Comparison of ENCODE assay signal across 8 cellular contexts in genomic region chr2:47906261-47907096, GRCh38. TPM values are rescaled to one million over a fixed set of nuclear protein-coding genes. Genes with fewer than 3 reads are reported as not detected.
DNase-seq lines count a peak whose midpoint lies in the region; ATAC-seq and TF ChIP-seq lines count a peak whose summit lies in the region.

Gene FBXO11 (minus strand): TSS chr2:47906498. CDS start chr2:47905720, 778 bp downstream.

- H3K27me3 Mint-ChIP-seq in nephron progenitor cell (ENCODE audit: low read depth, poor library complexity) = peaks cover 3% of the 10 kb centered on the region
- H3K27me3 Mint-ChIP-seq in stimulated activated naive CD8-positive, alpha-beta T cell treated with anti-CD3 and anti-CD28 coated beads, Interleukin-15, amount 100 ng/mL, for 72 hours = no peaks in the 10 kb centered on the region

- peaks cover 36% of the 10 kb centered on the region for H3K4me1 Mint-ChIP-seq in nephron progenitor cell
- peaks cover 25% of the 10 kb centered on the region for H3K4me1 Mint-ChIP-seq in stimulated activated naive CD8-positive, alpha-beta T cell treated with anti-CD3 and anti-CD28 coated beads, Interleukin-15, amount 100 ng/mL, for 72 hours

- peak; percentile 93 for DNase-seq in GDM1 (lab: John Stamatoyannopoulos, UW)
- peak; percentile 95 to 97 for DNase-seq in HAP-1 (ENCODE audit: low spot score in 2 of 2)
- peak; percentile 98 for DNase-seq in MG63
- peak; percentile 89 for DNase-seq in SHP77 treated with DMSO at 0.1 percent for 48 hours (lab: John Stamatoyannopoulos, UW)
- DNase-seq in activated effector memory CD4-positive, alpha-beta T cell treated with anti-CD3 and anti-CD28 coated beads, Interleukin-2, amount 50 U/mL, for 16 hours = peak; percentile 98
- DNase-seq in fibroblast of the conjunctiva (ENCODE audit: low read depth) = peak; percentile 99
- DNase-seq in nephron progenitor cell = peak; percentile 84
- DNase-seq in stimulated activated naive CD8-positive, alpha-beta T cell treated with anti-CD3 and anti-CD28 coated beads, Interleukin-15, amount 100 ng/mL, for 72 hours = peak; percentile 96 to 98

- H3K4me3 ChIP-seq in HAP-1 = peak within 1 kb of the TSS; percentile 72
- peak within 1 kb of the TSS; percentile 79 for H3K4me3 ChIP-seq in MG63

- H3K9me3 ChIP-seq in HAP-1 (no peaks in the 10 kb centered on the region), MG63 (no peaks in the 10 kb centered on the region)

- H3K36me3 ChIP-seq in HAP-1 (replicated peaks) = no peaks in the 10 kb centered on the region
- H3K36me3 ChIP-seq in MG63 = no peaks in the 10 kb centered on the region

- in situ Hi-C loops in HAP-1 (cut with MboI; ENCODE audit: low sequenced_read_pairs) = no loop called here

- ATAC-seq in stimulated activated naive CD8-positive, alpha-beta T cell treated with anti-CD3 and anti-CD28 coated beads, Interleukin-15, amount 100 ng/mL, for 72 hours = peak; percentile 90

- peaks cover 3% of the 10 kb centered on the region; the same call in 1 of the 2 replicates for H3K4me1 ChIP-seq in HAP-1

- no peaks in the 10 kb centered on the region for H3K9me3 Mint-ChIP-seq in nephron progenitor cell
- H3K9me3 Mint-ChIP-seq in stimulated activated naive CD8-positive, alpha-beta T cell treated with anti-CD3 and anti-CD28 coated beads, Interleukin-15, amount 100 ng/mL, for 72 hours = no peaks in the 10 kb centered on the region

- peak within 1 kb of the TSS; percentile 87 for H3K4me3 Mint-ChIP-seq in nephron progenitor cell
- peak within 1 kb of the TSS; percentile 92 to 93 for H3K4me3 Mint-ChIP-seq in stimulated activated naive CD8-positive, alpha-beta T cell treated with anti-CD3 and anti-CD28 coated beads, Interleukin-15, amount 100 ng/mL, for 72 hours

- TF ChIP-seq CTCF in nephron progenitor cell (IDR thresholded peaks at IDR 0.05) = peak; percentile 54

- H3K27me3 ChIP-seq in HAP-1 (ENCODE audit: low read depth) (no peaks in the 10 kb centered on the region), MG63 (no peaks in the 10 kb centered on the region)

- H3K36me3 Mint-ChIP-seq in nephron progenitor cell (ENCODE audit: low read depth) = peaks cover 6% of the 10 kb centered on the region

- peak within 1 kb of the TSS; percentile 99 for H3K27ac Mint-ChIP-seq in nephron progenitor cell
- H3K27ac Mint-ChIP-seq in stimulated activated naive CD8-positive, alpha-beta T cell treated with anti-CD3 and anti-CD28 coated beads, Interleukin-15, amount 100 ng/mL, for 72 hours = peak within 1 kb of the TSS; percentile 98 to 99

RNA-seq across cellular contexts. Expression of gene FBXO11, which starts in this region (rescaled TPM):
- 22.2 and 22.5 TPM in 2 replicates for total RNA-seq in MG63 (2014; rRNA removed; shearing (Covaris generic); ENCODE audit: low replicate concordance)

Comparison
In these comparisons a context has a peak if more than half of its experiments do, and no peak if none do; other contexts are left out.
1. Peak in every context shown above with its lines: DNase-seq, ATAC-seq and H3K4me3 ChIP-seq.